9 cellular contexts compared by ENCODE assay signal in the genomic region with DNA sequence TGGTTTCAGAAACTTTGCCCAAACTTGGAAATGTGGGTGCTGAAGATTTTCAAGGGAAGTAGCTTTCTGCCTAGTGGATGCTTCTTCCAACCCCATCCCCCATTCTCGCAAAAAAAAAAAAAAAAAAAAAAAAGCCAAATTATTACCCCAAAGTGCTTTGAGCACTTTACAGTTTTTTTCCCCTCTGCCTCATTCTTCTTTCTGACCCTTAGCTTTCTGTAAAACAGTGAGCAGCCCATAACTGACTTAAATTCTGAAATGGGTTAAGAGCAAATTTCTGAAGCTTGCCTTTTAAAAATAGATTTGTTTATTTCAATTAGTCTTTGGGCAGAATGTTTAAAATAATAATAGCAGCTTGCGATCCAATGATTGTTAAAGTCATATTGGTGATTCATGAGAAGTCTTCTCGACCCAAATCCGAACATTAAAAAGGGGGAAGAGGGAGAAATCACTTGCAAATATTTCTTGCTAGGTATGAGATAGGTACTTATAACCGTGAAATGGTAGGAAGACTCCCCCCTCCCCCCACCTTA. TPM values are rescaled to one million over a fixed set of nuclear protein-coding genes. Genes with fewer than 3 reads are reported as not detected.
DNase-seq lines count a peak whose midpoint lies in the region; ATAC-seq, FAIRE-seq and TF ChIP-seq lines count a peak whose summit lies in the region.
"Had no signal": no experiment of that assay in that cellular context is flagged by ENCODE, and none has a peak within 500 bp of the region (broad histone marks: within the 10 kb centered on the region; RNA-seq: fewer than 3 reads in every experiment).

No MANE protein-coding gene starts in this region.

- H3K9me3 ChIP-seq in OCI-LY3 (ENCODE audit: insufficient read depth, low read length) (no peaks in the 10 kb centered on the region), esophagus muscularis mucosa (no peaks in the 10 kb centered on the region), pancreas (no peaks in the 10 kb centered on the region)

- peak overlapping the region; percentile 56 for H3K9ac ChIP-seq in OCI-LY3 (ENCODE audit: low read length)

- no peaks in the 10 kb centered on the region for H3K36me3 ChIP-seq in OCI-LY3 (replicated peaks; ENCODE audit: low read depth, low read length)
- H3K36me3 ChIP-seq in esophagus muscularis mucosa = no peaks in the 10 kb centered on the region
- H3K36me3 ChIP-seq in pancreas = no peaks in the 10 kb centered on the region

- intact Hi-C loops in esophagus muscularis mucosa (cut with DNase I) = loop anchor here (5.0 kb wide), 1 partner anchor 736 kb away; no protein-coding TSS in a partner anchor
- intact Hi-C loops in pancreas (cut with DNase I) = loop anchor here in 1 of 3 donors (5.0 kb wide), 2 partner anchors 566 to 746 kb away; no protein-coding TSS in a partner anchor

- peak overlapping the region; percentile 31; the same call in 1 of the 2 replicates for H2AFZ ChIP-seq in OCI-LY3 (ENCODE audit: low read depth, low read length)

- H4K20me1 ChIP-seq in OCI-LY3 (ENCODE audit: insufficient read depth, low read length) = no peaks in the 10 kb centered on the region

- TF ChIP-seq CTCF in OCI-LY3 (IDR thresholded peaks at IDR 0.05; ENCODE audit: low read depth, low read length) (no peak), esophagus muscularis mucosa (IDR thresholded peaks at IDR 0.05) (no peak), pancreas (IDR thresholded peaks at IDR 0.05) (no peak)

- FAIRE-seq in pancreas (lab: Jason Lieb, UNC) = no peak
- FAIRE-seq: H54 had no signal

- peak; percentile 57 for DNase-seq in EH (ENCODE audit: low read depth)
- no peak for DNase-seq in esophagus muscularis mucosa (ENCODE audit: extremely low spot score)
- DNase-seq in pancreas = no peak
- no peak for DNase-seq in iPS-NIHi7 (ENCODE audit: extremely low spot score)
- DNase-seq in SKM-1 (lab: John Stamatoyannopoulos, UW; ENCODE audit: unreplicated experiment) = no peak

- H3K4me2 ChIP-seq in OCI-LY3 (ENCODE audit: low read length) = peak overlapping the region; percentile 84

- H3K4me1 ChIP-seq in OCI-LY3 (ENCODE audit: low read length) = peaks cover 23% of the 10 kb centered on the region
- H3K4me1 ChIP-seq in esophagus muscularis mucosa = peaks cover 19 to 50% (median 42%) of the 10 kb centered on the region in 4 donors
- H3K4me1 ChIP-seq in pancreas = peaks cover 0 to 9% (median 0%) of the 10 kb centered on the region in 3 donors

- H3K27me3 ChIP-seq in OCI-LY3 (ENCODE audit: low read depth, low read length) = peaks cover 44% of the 10 kb centered on the region
- H3K27me3 ChIP-seq in esophagus muscularis mucosa = peaks cover 0 to 7% (median 0%) of the 10 kb centered on the region in 4 donors
- H3K27me3 ChIP-seq in pancreas = no peaks in the 10 kb centered on the region

- TF ChIP-seq EP300 in esophagus muscularis mucosa (IDR thresholded peaks at IDR 0.05) = no peak

- H3K79me2 ChIP-seq in OCI-LY3 (ENCODE audit: low read length) = no peaks in the 10 kb centered on the region

- ATAC-seq in pancreas (no peak), GM18505 (IDR thresholded peaks at IDR 0.05; ENCODE audit: unreplicated experiment) (no peak), HG03108 (IDR thresholded peaks at IDR 0.05; ENCODE audit: unreplicated experiment) (no peak)

- H3K27ac ChIP-seq in OCI-LY3 (ENCODE audit: low read length) (no peak overlapping the region), esophagus muscularis mucosa (replicated peaks in 1 of 4) (peak overlapping the region; percentile 50 to 78 (median 70)), pancreas (no peak overlapping the region)

- peak overlapping the region; percentile 78 for H3K4me3 ChIP-seq in OCI-LY3 (ENCODE audit: low read length)
- H3K4me3 ChIP-seq in esophagus muscularis mucosa = peak overlapping the region; percentile 65 to 82 (median 72)
- H3K4me3 ChIP-seq in pancreas = peak overlapping the region; percentile 17 to 57 (median 34)

- WGBS in esophagus muscularis mucosa = 8% methylated on average over 5 of the region's 5 CpGs
- 8 to 12% methylated on average over 5 of the region's 5 CpGs for WGBS in pancreas, 2 donors

- TF ChIP-seq POLR2A in esophagus muscularis mucosa (IDR thresholded peaks at IDR 0.05; ENCODE audit: low read depth) (no peak), GM18505 (IDR thresholded peaks at IDR 0.05; ENCODE audit: borderline replicate concordance, extremely low read depth, insufficient read depth, insufficient read length) (no peak)

RNA-seq across cellular contexts. Expression of a gene that starts 1.0 kb away (rescaled TPM):
- total RNA-seq in esophagus muscularis mucosa (10 to 100 TPM in 1 of 4 donors, 1 to 10 TPM in 3; 2.0 to 16.4 (median 4.3) TPM), pancreas (1 to 10 TPM in 2 of 6 donors, under 1 TPM in 3, not detected in 1; 0.67 to 1.8 (median 0.83) TPM)
- under 1 TPM; 0.45 to 0.65 TPM for polyA plus RNA-seq in pancreas

Comparison
In these comparisons a context has a peak if more than half of its experiments do, and no peak if none do; other contexts are left out.
1. H3K27ac ChIP-seq: peak in esophagus muscularis mucosa (4 of 4); none in OCI-LY3 (single experiment) and pancreas (0 of 4).
2. Peak in every context shown above with its lines, with median percentiles within 50 percentile points of each other: H3K4me3 ChIP-seq.